8 cellular contexts compared by ENCODE assay signal in the genomic region with DNA sequence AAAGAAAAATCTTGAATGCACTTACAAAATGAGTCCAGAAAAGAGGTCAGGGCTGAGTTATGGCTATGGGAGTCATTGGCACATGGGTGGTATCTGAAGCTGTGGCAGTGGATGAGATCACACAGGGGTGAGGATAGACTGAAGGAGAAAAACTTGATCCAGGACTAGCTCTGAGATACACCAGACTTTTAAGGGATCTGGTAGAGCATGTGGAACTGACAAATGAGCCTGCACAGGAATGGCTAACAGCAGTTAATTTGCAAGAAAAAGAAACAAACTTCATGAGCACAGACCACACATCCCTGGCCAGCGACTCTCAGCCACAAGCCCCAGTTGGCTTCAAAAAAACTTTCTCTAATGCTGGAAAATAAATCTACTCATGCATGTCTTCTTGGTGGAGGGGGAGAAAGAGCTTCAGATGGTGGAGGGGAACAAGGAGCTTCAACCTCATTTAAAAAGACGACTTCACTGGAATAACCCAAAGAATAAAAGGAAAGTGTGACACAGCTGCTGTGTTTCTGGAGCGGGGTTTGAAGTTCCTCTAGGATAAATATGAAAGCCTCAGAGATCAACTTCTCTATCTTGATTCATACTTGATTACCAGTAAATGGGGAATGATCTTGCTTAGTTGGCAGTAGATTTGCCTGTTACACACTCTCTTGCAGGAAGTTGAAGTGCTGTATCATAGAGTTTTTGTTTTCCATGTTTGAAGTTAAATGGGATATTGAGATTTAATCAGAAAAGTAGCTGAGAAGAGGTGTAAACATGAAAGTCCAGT. TPM values are rescaled to one million over a fixed set of nuclear protein-coding genes. Genes with fewer than 3 reads are reported as not detected.
DNase-seq lines count a peak whose midpoint lies in the region; ATAC-seq and TF ChIP-seq lines count a peak whose summit lies in the region.

No MANE protein-coding gene starts in this region.

- H3K4me3 Mint-ChIP-seq in activated CD4-positive, alpha-beta T cell treated with anti-CD3 and anti-CD28 coated beads, Interleukin-2, amount 10 ng/mL, durations not matched to agents 24 days and 14 days: peak overlapping the region; percentile 18
- H3K4me3 Mint-ChIP-seq in WTC11 (no peak overlapping the region), immature natural killer cell (peak overlapping the region in 1 of 5 donors; percentile 28)

- H3K36me3 Mint-ChIP-seq in activated CD4-positive, alpha-beta T cell treated with anti-CD3 and anti-CD28 coated beads, Interleukin-2, amount 10 ng/mL, durations not matched to agents 24 days and 14 days (ENCODE audit: low read depth): peaks cover 70% of the 10 kb centered on the region
- peaks cover 12% of the 10 kb centered on the region for H3K36me3 Mint-ChIP-seq in WTC11
- H3K36me3 Mint-ChIP-seq in immature natural killer cell: peaks cover 7 to 18% (median 12%) of the 10 kb centered on the region in 3 donors

- peaks cover 66% of the 10 kb centered on the region for H3K4me1 Mint-ChIP-seq in activated CD4-positive, alpha-beta T cell treated with anti-CD3 and anti-CD28 coated beads, Interleukin-2, amount 10 ng/mL, durations not matched to agents 24 days and 14 days
- H3K4me1 Mint-ChIP-seq in WTC11 (peaks cover 47% of the 10 kb centered on the region), immature natural killer cell (peaks cover 69 to 91% of the 10 kb centered on the region in 2 donors)

- no peaks in the 10 kb centered on the region for H3K9me3 ChIP-seq in thoracic aorta

- H3K27ac ChIP-seq in thoracic aorta: peak overlapping the region in 1 of 2 donors; percentile 27

- H3K4me3 ChIP-seq in thoracic aorta: peak overlapping the region; percentile 26

- peak overlapping the region; percentile 56 for H3K27ac Mint-ChIP-seq in activated CD4-positive, alpha-beta T cell treated with anti-CD3 and anti-CD28 coated beads, Interleukin-2, amount 10 ng/mL, durations not matched to agents 24 days and 14 days
- H3K27ac Mint-ChIP-seq in WTC11: peak overlapping the region; percentile 72
- peak overlapping the region; percentile 6 to 51 (median 29) for H3K27ac Mint-ChIP-seq in immature natural killer cell

- intact Hi-C loops in activated CD4-positive, alpha-beta T cell treated with anti-CD3 and anti-CD28 coated beads, Interleukin-2, amount 10 ng/mL, durations not matched to agents 24 days and 14 days (cut with micrococcal nuclease): no loop called here

- POLR2A ChIA-PET in WTC11 (lab: Charles Lee): no interaction called here

- no peaks in the 10 kb centered on the region for H3K9me3 Mint-ChIP-seq in activated CD4-positive, alpha-beta T cell treated with anti-CD3 and anti-CD28 coated beads, Interleukin-2, amount 10 ng/mL, durations not matched to agents 24 days and 14 days
- H3K9me3 Mint-ChIP-seq in WTC11 (no peaks in the 10 kb centered on the region), immature natural killer cell (no peaks in the 10 kb centered on the region)

- H3K27me3 Mint-ChIP-seq in activated CD4-positive, alpha-beta T cell treated with anti-CD3 and anti-CD28 coated beads, Interleukin-2, amount 10 ng/mL, durations not matched to agents 24 days and 14 days: no peaks in the 10 kb centered on the region
- H3K27me3 Mint-ChIP-seq in WTC11 (ENCODE audit: low read depth) (no peaks in the 10 kb centered on the region), immature natural killer cell (ENCODE audit: low read depth in 3 of 3) (peaks cover 0 to 8% (median 0%) of the 10 kb centered on the region in 3 donors)

- TF ChIP-seq CTCF in WTC11 (IDR thresholded peaks at IDR 0.05) (no peak), thoracic aorta (IDR thresholded peaks at IDR 0.05) (no peak)

- peaks cover 13 to 61% of the 10 kb centered on the region in 2 donors for H3K4me1 ChIP-seq in thoracic aorta (ENCODE audit: control insufficient read depth in 1 of 2, low read depth in 2 of 2)

- no peaks in the 10 kb centered on the region for H3K36me3 ChIP-seq in thoracic aorta

- DNase-seq in activated CD4-positive, alpha-beta T cell treated with anti-CD3 and anti-CD28 coated beads, Interleukin-2, amount 10 ng/mL, durations not matched to agents 24 days and 14 days: no peak
- no peak for DNase-seq in activated CD4-positive, alpha-beta T cell treated with anti-CD3 and anti-CD28 coated beads, Interleukin-2, amount 50 U/mL, for 1 hour
- no peak for DNase-seq in WTC11 (ENCODE audit: low spot score)
- DNase-seq in immature natural killer cell: no peak
- no peak for DNase-seq in thoracic aorta (ENCODE audit: low spot score)
- no peak for DNase-seq in NCI-H526 treated with DMSO at 0.1 percent for 48 hours (lab: John Stamatoyannopoulos, UW)
- DNase-seq in NCI-H1092 treated with DMSO at 0.1 percent for 48 hours (lab: John Stamatoyannopoulos, UW): no peak

- no peaks in the 10 kb centered on the region for H3K27me3 ChIP-seq in thoracic aorta (replicated peaks; ENCODE audit: insufficient read depth)

- peak; percentile 80 for ATAC-seq in WTC11
- no peak for ATAC-seq in thoracic aorta (ENCODE audit: insufficient number of reproducible peaks, low FRiP score, low read depth)
- no peak for ATAC-seq in HG02763 (IDR thresholded peaks at IDR 0.05; ENCODE audit: unreplicated experiment)

- CTCF ChIA-PET in WTC11 (lab: Charles Lee): interaction anchor here (0.9 kb wide), 1 partner anchor 22 kb away, joined by 4 read pairs; no protein-coding TSS in a partner anchor

TF ChIP-seq in WTC11, 78 proteins besides CTCF, POLR2A, EP300 and RAD21:
- TF ChIP-seq, protein P1, sequence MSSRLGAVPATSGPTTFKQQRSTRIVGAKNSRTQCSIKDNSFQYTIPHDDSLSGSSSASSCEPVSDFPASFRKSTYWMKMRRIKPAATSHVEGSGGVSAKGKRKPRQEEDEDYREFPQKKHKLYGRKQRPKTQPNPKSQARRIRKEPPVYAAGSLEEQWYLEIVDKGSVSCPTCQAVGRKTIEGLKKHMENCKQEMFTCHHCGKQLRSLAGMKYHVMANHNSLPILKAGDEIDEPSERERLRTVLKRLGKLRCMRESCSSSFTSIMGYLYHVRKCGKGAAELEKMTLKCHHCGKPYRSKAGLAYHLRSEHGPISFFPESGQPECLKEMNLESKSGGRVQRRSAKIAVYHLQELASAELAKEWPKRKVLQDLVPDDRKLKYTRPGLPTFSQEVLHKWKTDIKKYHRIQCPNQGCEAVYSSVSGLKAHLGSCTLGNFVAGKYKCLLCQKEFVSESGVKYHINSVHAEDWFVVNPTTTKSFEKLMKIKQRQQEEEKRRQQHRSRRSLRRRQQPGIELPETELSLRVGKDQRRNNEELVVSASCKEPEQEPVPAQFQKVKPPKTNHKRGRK (CRISPR knock-in tag; IDR thresholded peaks at IDR 0.05; ENCODE audit: borderline replicate concordance): no peak
- TF ChIP-seq, protein P2, sequence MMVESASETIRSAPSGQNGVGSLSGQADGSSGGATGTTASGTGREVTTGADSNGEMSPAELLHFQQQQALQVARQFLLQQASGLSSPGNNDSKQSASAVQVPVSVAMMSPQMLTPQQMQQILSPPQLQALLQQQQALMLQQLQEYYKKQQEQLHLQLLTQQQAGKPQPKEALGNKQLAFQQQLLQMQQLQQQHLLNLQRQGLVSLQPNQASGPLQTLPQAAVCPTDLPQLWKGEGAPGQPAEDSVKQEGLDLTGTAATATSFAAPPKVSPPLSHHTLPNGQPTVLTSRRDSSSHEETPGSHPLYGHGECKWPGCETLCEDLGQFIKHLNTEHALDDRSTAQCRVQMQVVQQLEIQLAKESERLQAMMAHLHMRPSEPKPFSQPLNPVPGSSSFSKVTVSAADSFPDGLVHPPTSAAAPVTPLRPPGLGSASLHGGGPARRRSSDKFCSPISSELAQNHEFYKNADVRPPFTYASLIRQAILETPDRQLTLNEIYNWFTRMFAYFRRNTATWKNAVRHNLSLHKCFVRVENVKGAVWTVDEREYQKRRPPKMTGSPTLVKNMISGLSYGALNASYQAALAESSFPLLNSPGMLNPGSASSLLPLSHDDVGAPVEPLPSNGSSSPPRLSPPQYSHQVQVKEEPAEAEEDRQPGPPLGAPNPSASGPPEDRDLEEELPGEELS (CRISPR knock-in tag; IDR thresholded peaks at IDR 0.05): no peak

RNA-seq across cellular contexts. Expression of a gene that starts 33.7 kb away (rescaled TPM):
- total RNA-seq in activated CD4-positive, alpha-beta T cell treated with anti-CD3 and anti-CD28 coated beads, Interleukin-2, amount 10 ng/mL, durations not matched to agents 24 days and 14 days: 188 and 193 TPM in 2 replicates
- total RNA-seq in WTC11 (2021) (18.1 to 24.1 TPM (median 19.9 TPM) in 3 replicates), thoracic aorta (10 to 100 TPM; 16.8 to 34.1 TPM)
- polyA plus RNA-seq in immature natural killer cell: 100 to 1,000 TPM in 2 of 3 donors, 10 to 100 TPM in 1; 99.7 to 162 (median 132) TPM
